8 cellular contexts compared by ENCODE assay signal in genomic region chr5:172716796-172717313, GRCh38.
DNase-seq lines count a peak whose midpoint lies in the region; ATAC-seq and TF ChIP-seq lines count a peak whose summit lies in the region.

No MANE protein-coding gene starts in this region.

- TF ChIP-seq CTCF in AG09319 (IDR thresholded peaks at IDR 0.05; ENCODE audit: low read depth, low read length) = peak; percentile 79
- peak; percentile 85 for TF ChIP-seq CTCF in WERI-Rb-1 (IDR thresholded peaks at IDR 0.05; ENCODE audit: low read depth, low read length)

- peak; percentile 47 for DNase-seq in AG09319 (ENCODE audit: extremely low read depth, low read depth)
- peak; percentile 52 for DNase-seq in NCI-H2029 treated with DMSO at 0.1 percent for 48 hours (lab: John Stamatoyannopoulos, UW)
- peak; percentile 83 for DNase-seq in WERI-Rb-1
- peak; percentile 56 to 74 for DNase-seq in T47D (ENCODE audit: low read depth in 1 of 2, low spot score in 1 of 2)
- peak; percentile 89 for DNase-seq in inferior parietal cortex (ENCODE audit: extremely low spot score)
- peak; percentile 54 to 78 for DNase-seq in stimulated activated CD4-positive, alpha-beta T cell treated with anti-CD3 and anti-CD28 coated beads, Interleukin-12 subunit alpha, Interleukin-12 subunit beta, amount 100 ng/mL, for 24 hours (ENCODE audit: low read depth in 2 of 2)

- ATAC-seq in GM19351 (IDR thresholded peaks at IDR 0.05; ENCODE audit: unreplicated experiment) = peak; percentile 53
- no peak for ATAC-seq in HG03139 (IDR thresholded peaks at IDR 0.05; ENCODE audit: unreplicated experiment)

- H3K27ac ChIP-seq in WERI-Rb-1 = no peak overlapping the region

- no peaks in the 10 kb centered on the region for H3K36me3 ChIP-seq in WERI-Rb-1

- no peak overlapping the region for H3K4me3 ChIP-seq in WERI-Rb-1 (ENCODE audit: low read depth, low read length)

- no peaks in the 10 kb centered on the region for H3K9me3 ChIP-seq in WERI-Rb-1 (ENCODE audit: severe bottlenecking)

- no peaks in the 10 kb centered on the region for H3K27me3 ChIP-seq in WERI-Rb-1 (ENCODE audit: insufficient read depth, low read depth, severe bottlenecking)

- in situ Hi-C loops in T47D (cut with HindIII; ENCODE audit: low pct_unique_long_range_greater_than_20kb, low sequenced_read_pairs) = no loop called here
